Comparison of ENCODE assay signal across 1 cellular context in genomic region chr15:65833501-65834220, GRCh38.
TF ChIP-seq lines count a peak whose summit lies in the region.

No MANE protein-coding gene starts in this region.

TF ChIP-seq in WTC11, 78 proteins besides CTCF, POLR2A, EP300 and RAD21 (continued from another document):
- no peak for TF ChIP-seq USF2 (CRISPR knock-in tag; IDR thresholded peaks at IDR 0.05)
- TF ChIP-seq ZNF232 (CRISPR knock-in tag; IDR thresholded peaks at IDR 0.05), result no peak
- no peak for TF ChIP-seq ZNF423 (CRISPR knock-in tag; IDR thresholded peaks at IDR 0.05)
